ENCODE assay signal across 8 cellular contexts in the genomic region with DNA sequence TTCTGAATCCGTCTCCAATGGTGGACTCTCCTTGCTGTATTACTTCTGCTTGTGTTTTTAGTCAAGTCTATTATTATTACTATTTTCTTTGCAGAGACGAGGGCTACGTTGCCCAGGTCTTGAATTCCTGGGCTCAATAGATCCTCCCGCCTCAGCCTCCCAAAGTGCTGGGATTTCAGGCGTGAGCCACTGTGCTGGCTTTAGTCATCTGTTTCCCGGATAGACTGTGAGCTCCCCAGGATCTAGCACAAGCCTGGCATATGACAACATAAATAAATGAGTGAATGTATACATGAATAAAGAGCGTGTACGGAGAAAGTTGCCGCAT. TPM values are rescaled to one million over a fixed set of nuclear protein-coding genes. Genes with fewer than 3 reads are reported as not detected.
DNase-seq lines count a peak whose midpoint lies in the region; ATAC-seq and TF ChIP-seq lines count a peak whose summit lies in the region.

No MANE protein-coding gene starts in this region.

- no peak for DNase-seq in activated naive CD4-positive, alpha-beta T cell treated with anti-CD3 and anti-CD28 coated beads, Interleukin-2, amount 10 ng/mL, durations not matched to agents 7 days and 5 days
- no peak for DNase-seq in activated naive CD4-positive, alpha-beta T cell (lab: John Stamatoyannopoulos, UW)
- DNase-seq in activated B cell treated with CpG ODN at 0.5 μM for 24 hours (no peak), stromal cell of bone marrow (ENCODE audit: low read depth) (peak; percentile 6), GM13976 (ENCODE audit: low spot score) (no peak), putamen (ENCODE audit: low spot score) (no peak)

- POLR2A ChIA-PET in activated B cell treated with CpG ODN at 0.5 μM for 24 hours (lab: Charles Lee): interaction anchor here (0.5 to 4.4 kb wide), 9 partner anchors 17 to 147 kb away, joined by 3 to 35 read pairs (median 3); a partner anchor contains a TSS

- H3K36me3 Mint-ChIP-seq in activated naive CD4-positive, alpha-beta T cell treated with anti-CD3 and anti-CD28 coated beads, Interleukin-2, amount 10 ng/mL, durations not matched to agents 7 days and 5 days: peaks cover 11% of the 10 kb centered on the region
- H3K36me3 Mint-ChIP-seq in activated B cell treated with CpG ODN at 0.5 μM for 24 hours (ENCODE audit: low read depth): peaks cover 3% of the 10 kb centered on the region

- H3K27me3 ChIP-seq in iPS-15b (ENCODE audit: control insufficient read depth, insufficient read depth, low read length): peaks cover 7% of the 10 kb centered on the region

- peaks cover 2% of the 10 kb centered on the region for H3K4me1 ChIP-seq in iPS-15b (ENCODE audit: control insufficient read depth, insufficient read depth, low read length)

- TF ChIP-seq CTCF in activated B cell treated with CpG ODN at 0.5 μM for 24 hours (IDR thresholded peaks at IDR 0.05): no peak
- no peak for TF ChIP-seq CTCF in GM13976 (IDR thresholded peaks at IDR 0.05; ENCODE audit: borderline replicate concordance, control extremely low read depth, extremely low read depth, insufficient read depth, missing control alignments)

- H3K4me3 ChIP-seq in iPS-15b (ENCODE audit: low read depth, low read length): peak overlapping the region; percentile 98

- no peaks in the 10 kb centered on the region for H3K27me3 Mint-ChIP-seq in activated naive CD4-positive, alpha-beta T cell treated with anti-CD3 and anti-CD28 coated beads, Interleukin-2, amount 10 ng/mL, durations not matched to agents 7 days and 5 days
- H3K27me3 Mint-ChIP-seq in activated B cell treated with CpG ODN at 0.5 μM for 24 hours: no peaks in the 10 kb centered on the region

- peak overlapping the region; percentile 100 for H3K4me3 Mint-ChIP-seq in activated naive CD4-positive, alpha-beta T cell treated with anti-CD3 and anti-CD28 coated beads, Interleukin-2, amount 10 ng/mL, durations not matched to agents 7 days and 5 days
- peak overlapping the region; percentile 100 for H3K4me3 Mint-ChIP-seq in activated B cell treated with CpG ODN at 0.5 μM for 24 hours

- CTCF ChIA-PET in activated naive CD4-positive, alpha-beta T cell treated with anti-CD3 and anti-CD28 coated beads, Interleukin-2, amount 10 ng/mL, durations not matched to agents 7 days and 5 days (lab: Charles Lee): interaction anchor here (1.0 to 2.5 kb wide), 4 partner anchors 15 to 80 kb away, joined by 3 to 30 read pairs (median 6); a partner anchor contains a TSS
- CTCF ChIA-PET in activated B cell treated with CpG ODN at 0.5 μM for 24 hours (lab: Charles Lee): interaction anchor here (0.7 to 1.7 kb wide), 6 partner anchors 12 to 147 kb away, joined by 3 to 7 read pairs (median 4); a partner anchor contains a TSS

- peaks cover 2% of the 10 kb centered on the region for H3K36me3 ChIP-seq in iPS-15b (ENCODE audit: control insufficient read depth, insufficient read depth, low read length)

- peak overlapping the region; percentile 41 for H3K9ac ChIP-seq in iPS-15b (ENCODE audit: low read depth, low read length)

- intact Hi-C loops in activated B cell treated with CpG ODN at 0.5 μM for 24 hours (cut with micrococcal nuclease): loop anchor here (1.0 to 10.0 kb wide), 9 partner anchors 20 to 532 kb away; a partner anchor contains a TSS

- ATAC-seq in activated B cell treated with CpG ODN at 0.5 μM for 24 hours (ENCODE audit: low read depth) (no peak), GM19328 (IDR thresholded peaks at IDR 0.05; ENCODE audit: unreplicated experiment) (no peak)

- H3K27ac Mint-ChIP-seq in activated naive CD4-positive, alpha-beta T cell treated with anti-CD3 and anti-CD28 coated beads, Interleukin-2, amount 10 ng/mL, durations not matched to agents 7 days and 5 days: peak overlapping the region; percentile 97
- H3K27ac Mint-ChIP-seq in activated B cell treated with CpG ODN at 0.5 μM for 24 hours: peak overlapping the region; percentile 94

- peaks cover 39% of the 10 kb centered on the region for H3K4me1 Mint-ChIP-seq in activated naive CD4-positive, alpha-beta T cell treated with anti-CD3 and anti-CD28 coated beads, Interleukin-2, amount 10 ng/mL, durations not matched to agents 7 days and 5 days
- peaks cover 36% of the 10 kb centered on the region for H3K4me1 Mint-ChIP-seq in activated B cell treated with CpG ODN at 0.5 μM for 24 hours

- no peaks in the 10 kb centered on the region for H3K9me3 ChIP-seq in iPS-15b (ENCODE audit: control insufficient read depth, insufficient read depth, low read length)

- H3K9me3 Mint-ChIP-seq in activated naive CD4-positive, alpha-beta T cell treated with anti-CD3 and anti-CD28 coated beads, Interleukin-2, amount 10 ng/mL, durations not matched to agents 7 days and 5 days: no peaks in the 10 kb centered on the region
- H3K9me3 Mint-ChIP-seq in activated B cell treated with CpG ODN at 0.5 μM for 24 hours: no peaks in the 10 kb centered on the region

- in situ Hi-C loops in GM13976 (cut with MboI; ENCODE audit: low sequenced_read_pairs, unreplicated experiment): no loop called here

RNA-seq across cellular contexts. Expression of a gene that starts 0.4 kb away (rescaled TPM):
- total RNA-seq in activated B cell treated with CpG ODN at 0.5 μM for 24 hours: 68.8 and 74.1 TPM in 2 replicates

RNA-seq across cellular contexts. Expression of a gene that starts 19.8 kb away (rescaled TPM):
- total RNA-seq in activated B cell treated with CpG ODN at 0.5 μM for 24 hours: 22.2 and 23.9 TPM in 2 replicates
